ENCODE assay signal across 30 cellular contexts in the genomic region with DNA sequence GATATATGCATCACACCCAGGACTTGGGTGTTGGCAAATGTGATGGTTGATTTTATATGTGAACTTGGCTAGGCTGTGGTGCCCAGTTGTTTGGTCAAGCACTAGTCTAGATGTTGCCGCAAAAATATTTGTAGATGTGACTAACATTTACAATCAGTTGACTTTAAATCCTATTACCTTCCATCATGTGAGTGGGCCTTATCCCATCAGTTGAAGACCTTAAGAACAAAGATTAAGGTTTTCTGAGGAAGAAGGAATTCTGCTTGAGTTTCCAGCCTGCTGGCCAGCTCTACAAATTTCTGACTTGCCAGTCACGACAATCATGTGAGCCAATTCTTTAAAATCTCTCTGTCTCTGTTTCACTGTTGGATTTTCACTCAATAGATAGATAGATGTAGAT. TPM values are rescaled to one million over a fixed set of nuclear protein-coding genes. Genes with fewer than 3 reads are reported as not detected.
"Had no signal": no experiment of that assay in that cellular context is flagged by ENCODE, and none has a peak within 500 bp of the region (broad histone marks: within the 10 kb centered on the region; RNA-seq: fewer than 3 reads in every experiment).

No MANE protein-coding gene starts in this region.

- H3K4me1 ChIP-seq: parathyroid adenoma, psoas muscle, right atrium auricular region, right lobe of liver, tibial artery, uterus had no signal

- ATAC-seq: natural killer cell; psoas muscle; stimulated activated memory B cell treated with anti-CD40 and anti-IgM and Interleukin-4, amounts not matched to agents 10 μg/mL and 1 μg/mL and 100 μg/mL, for 72 hours had no signal

- DNase-seq: islet precursor cell; left ventricle myocardium inferior; mesendoderm; naive B cell; natural killer cell; nephron progenitor cell; psoas muscle; right lobe of liver; stimulated activated CD4-positive, alpha-beta T cell treated with anti-CD3 and anti-CD28 coated beads, Interleukin-1b, Interleukin-23, amount 100 ng/mL, for 48 hours; stimulated activated CD4-positive, alpha-beta T cell treated with anti-CD3 and anti-CD28 coated beads, Interleukin-2, amount 100 ng/mL, for 48 hours; stimulated activated CD4-positive, alpha-beta T cell treated with anti-CD3 and anti-CD28 coated beads, Interleukin-4, amount 100 ng/mL, for 4 hours; stimulated activated CD8-positive, alpha-beta memory T cell treated with anti-CD3 and anti-CD28 coated beads, Interleukin-4, amount 100 ng/mL, for 48 hours; stimulated activated naive CD4-positive, alpha-beta T cell treated with Interleukin-2 at 50 U/mL for 16 hours; stomach; tibial artery; uterus had no signal

- H3K36me3 Mint-ChIP-seq: natural killer cell, type B pancreatic cell had no signal

- H3K36me3 ChIP-seq: left ventricle myocardium inferior, neural progenitor cell, neutrophil, right atrium auricular region, right lobe of liver, stomach, suprapubic skin, thoracic aorta, tibial artery, uterus had no signal

- H3K27ac ChIP-seq: left ventricle myocardium inferior, neural progenitor cell, neutrophil, parathyroid adenoma, psoas muscle, right atrium auricular region, right lobe of liver, stomach, suprapubic skin, thoracic aorta, tibial artery, uterus had no signal

- H3K27me3 ChIP-seq: neural progenitor cell, neutrophil, right atrium auricular region, right lobe of liver, stomach, suprapubic skin, tibial artery, uterus had no signal

- H3K27ac Mint-ChIP-seq: mesothelial cell of epicardium; natural killer cell; nephron progenitor cell; neural progenitor cell; stimulated activated memory B cell treated with anti-CD40 and anti-IgM and Interleukin-4, amounts not matched to agents 10 μg/mL and 1 μg/mL and 100 μg/mL, for 72 hours; type B pancreatic cell had no signal

- H3K4me3 ChIP-seq: left ventricle myocardium inferior, lung, neural progenitor cell, psoas muscle, right atrium auricular region, right lobe of liver, smooth muscle cell, stomach, suprapubic skin, thoracic aorta, tibial artery, uterus had no signal

- H3K9me3 ChIP-seq: left ventricle myocardium inferior, neutrophil, psoas muscle, right atrium auricular region, right lobe of liver, stomach, suprapubic skin, thoracic aorta, tibial artery, uterus had no signal

- H3K9me3 Mint-ChIP-seq: naive B cell; natural killer cell; stimulated activated memory B cell treated with anti-CD40 and anti-IgM and Interleukin-4, amounts not matched to agents 10 μg/mL and 1 μg/mL and 100 μg/mL, for 72 hours had no signal

RNA-seq across cellular contexts. Expression of a gene that starts 30.9 kb away (rescaled TPM):
- total RNA-seq: left ventricle myocardium inferior, mononuclear cell, natural killer cell, osteocyte, posterior vena cava, psoas muscle, right atrium auricular region had no signal
